In genomic region chr14:66503532-66503931, GRCh38 we compare ENCODE assay signal across 1 cellular context.
TF ChIP-seq lines count a peak whose summit lies in the region.

No MANE protein-coding gene starts in this region.

TF ChIP-seq in IMR-90, 13 proteins besides CTCF, POLR2A, EP300 and RAD21 (continued from another document):
- TF ChIP-seq RCOR1 (IDR thresholded peaks at IDR 0.05; ENCODE audit: insufficient replicate concordance, low read length) (no peak), USF2 (IDR thresholded peaks at IDR 0.05; ENCODE audit: low read depth, low read length) (no peak), CHD1 (IDR thresholded peaks at IDR 0.05; ENCODE audit: low read depth, low read length) (no peak)
TF ChIP-seq in IMR-90: peak in this region for 0.
